1 cellular context compared by ENCODE assay signal in genomic region chr15:100862162-100862561, GRCh38.
TF ChIP-seq lines count a peak whose summit lies in the region.

No MANE protein-coding gene starts in this region.

TF ChIP-seq in IMR-90, 13 proteins besides CTCF, POLR2A, EP300 and RAD21:
- TF ChIP-seq MXI1 (IDR thresholded peaks at IDR 0.05; ENCODE audit: borderline replicate concordance, low read depth, low read length) = no peak
- TF ChIP-seq BHLHE40 (IDR thresholded peaks at IDR 0.05; ENCODE audit: low read depth, low read length) = no peak
- no peak for TF ChIP-seq FOS (IDR thresholded peaks at IDR 0.05; ENCODE audit: low read depth, low read length)
- no peak for TF ChIP-seq RCOR1 (IDR thresholded peaks at IDR 0.05; ENCODE audit: insufficient replicate concordance, low read length)
- no peak for TF ChIP-seq CHD1 (IDR thresholded peaks at IDR 0.05; ENCODE audit: low read depth, low read length)
- no peak for TF ChIP-seq CEBPB (IDR thresholded peaks at IDR 0.05; ENCODE audit: low read depth, low read length)
- no peak for TF ChIP-seq SMC3 (IDR thresholded peaks at IDR 0.05; ENCODE audit: low read depth, low read length)
- no peak for TF ChIP-seq USF2 (IDR thresholded peaks at IDR 0.05; ENCODE audit: low read depth, low read length)
- TF ChIP-seq MAZ (IDR thresholded peaks at IDR 0.05; ENCODE audit: borderline replicate concordance, low read depth, low read length) = no peak
- no peak for TF ChIP-seq NFE2L2 (IDR thresholded peaks at IDR 0.05; ENCODE audit: low read depth, low read length)
- no peak for TF ChIP-seq ELK1 (IDR thresholded peaks at IDR 0.05; ENCODE audit: borderline replicate concordance, low read depth, low read length)
- TF ChIP-seq MAFK (IDR thresholded peaks at IDR 0.05; ENCODE audit: low read depth, low read length) = no peak
- no peak for TF ChIP-seq RFX5 (IDR thresholded peaks at IDR 0.05; ENCODE audit: low read depth, low read length)
